ENCODE assay signal across 16 cellular contexts in the genomic region with DNA sequence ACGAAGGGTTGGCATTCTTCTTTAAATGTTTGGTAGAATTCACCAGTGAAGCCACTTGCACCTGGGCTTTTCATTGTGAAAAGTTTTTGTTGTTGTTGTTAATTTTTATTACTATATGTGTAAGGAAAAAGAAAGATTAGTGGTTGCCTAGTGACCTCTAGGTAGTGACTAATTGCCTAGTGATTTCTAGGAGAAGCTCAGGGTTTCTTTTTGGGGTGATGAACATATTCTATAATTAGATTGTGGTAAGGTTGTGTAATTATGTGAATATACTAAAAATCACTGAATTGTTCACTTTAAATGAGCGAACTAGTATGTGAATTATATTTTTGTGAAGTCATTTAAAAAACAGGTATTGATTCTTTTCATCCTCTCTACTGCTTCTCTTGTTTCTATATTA.
DNase-seq lines count a peak whose midpoint lies in the region; ATAC-seq and TF ChIP-seq lines count a peak whose summit lies in the region.
"Had no signal": no experiment of that assay in that cellular context is flagged by ENCODE, and none has a peak within 500 bp of the region (broad histone marks: within the 10 kb centered on the region; RNA-seq: fewer than 3 reads in every experiment).

No MANE protein-coding gene starts in this region.

- H3K4me2 ChIP-seq in IMR-90 (ENCODE audit: low read depth, low read length), result no peak overlapping the region

- no peak for TF ChIP-seq CTCF in IMR-90 (conservative IDR thresholded peaks at IDR 0.05; ENCODE audit: low read depth, low read length)
- TF ChIP-seq CTCF in progenitor cell of endocrine pancreas (IDR thresholded peaks at IDR 0.05; ENCODE audit: unreplicated experiment), result no peak

- H3K27ac Mint-ChIP-seq in activated T-helper 1 cell treated with anti-CD3 and anti-CD28 coated beads, Interleukin-12 subunit alpha, Interleukin-12 subunit beta, Interleukin-2, Interleukin-4 antibody, amounts not matched to agents 30 ng/mL and 10 ng/mL and 1 ng/mL, durations not matched to agents 14 hours and 24 hours and 36 hours, result peak overlapping the region; percentile 94
- H3K27ac Mint-ChIP-seq in immature natural killer cell (no peak overlapping the region), progenitor cell of endocrine pancreas (no peak overlapping the region)
- H3K27ac Mint-ChIP-seq: H9, IgD-negative memory B cell had no signal

- H3K4me3 Mint-ChIP-seq in activated T-helper 1 cell treated with anti-CD3 and anti-CD28 coated beads, Interleukin-12 subunit alpha, Interleukin-12 subunit beta, Interleukin-2, Interleukin-4 antibody, amounts not matched to agents 30 ng/mL and 10 ng/mL and 1 ng/mL, durations not matched to agents 14 hours and 24 hours and 36 hours, result peak overlapping the region; percentile 49
- no peak overlapping the region for H3K4me3 Mint-ChIP-seq in immature natural killer cell
- H3K4me3 Mint-ChIP-seq in progenitor cell of endocrine pancreas (ENCODE audit: low read depth), result no peak overlapping the region
- H3K4me3 Mint-ChIP-seq: H9 had no signal

- no peak overlapping the region for H4K5ac ChIP-seq in IMR-90 (ENCODE audit: low read depth, low read length)

- no peak overlapping the region for H3K9ac ChIP-seq in IMR-90 (ENCODE audit: low read depth, low read length)

- peaks cover 3% of the 10 kb centered on the region; the same call in 1 of the 2 replicates for H3K9me1 ChIP-seq in IMR-90 (ENCODE audit: insufficient read depth, low read length)

- DNase-seq in SKM-1 treated with dmso at 0.1 percent for 144 hours (lab: John Stamatoyannopoulos, UW; ENCODE audit: unreplicated experiment) (peak; percentile 23), SKM-1 (lab: John Stamatoyannopoulos, UW; ENCODE audit: unreplicated experiment) (no peak), IMR-90 (peak; percentile 55), iris pigment epithelial cell (ENCODE audit: low read depth) (peak; percentile 81), immature natural killer cell (no peak), progenitor cell of endocrine pancreas (ENCODE audit: low spot score, unreplicated experiment) (no peak)
- no peak for DNase-seq in activated T-helper 1 cell treated with anti-CD3 and anti-CD28 coated beads, Interleukin-12 subunit alpha, Interleukin-12 subunit beta, Interleukin-2, Interleukin-4 antibody, amounts not matched to agents 30 ng/mL and 10 ng/mL and 1 ng/mL, durations not matched to agents 14 hours and 24 hours and 36 hours (ENCODE audit: low spot score)
- DNase-seq: 8988T; activated CD4-positive, alpha-beta T cell treated with anti-CD3 and anti-CD28 coated beads, Interleukin-2, amount 50 U/mL, for 48 hours; aorta; H9; NCI-H2029; sigmoid colon; upper lobe of left lung had no signal

- H3K56ac ChIP-seq in IMR-90 (ENCODE audit: extremely low read depth, insufficient read depth, low read length), result no peak overlapping the region

- no peak overlapping the region for H2BK15ac ChIP-seq in IMR-90 (ENCODE audit: low read depth, low read length)

- H2BK120ac ChIP-seq in IMR-90 (ENCODE audit: low read depth, low read length), result no peak overlapping the region

- no peak overlapping the region for H2AK9ac ChIP-seq in IMR-90 (replicated peaks; ENCODE audit: low read depth, low read length, poor library complexity)

- ATAC-seq in IMR-90 (ENCODE audit: low read depth) (0 out of 2 replicates have a peak, but pooled peaks have one; percentile 24), HG03097 (IDR thresholded peaks at IDR 0.05; ENCODE audit: low FRiP score, unreplicated experiment) (no peak)

- no peak overlapping the region for H3K23ac ChIP-seq in IMR-90 (ENCODE audit: low read depth, low read length)

- peaks cover 78% of the 10 kb centered on the region for H3K4me1 Mint-ChIP-seq in activated T-helper 1 cell treated with anti-CD3 and anti-CD28 coated beads, Interleukin-12 subunit alpha, Interleukin-12 subunit beta, Interleukin-2, Interleukin-4 antibody, amounts not matched to agents 30 ng/mL and 10 ng/mL and 1 ng/mL, durations not matched to agents 14 hours and 24 hours and 36 hours (ENCODE audit: low read depth)
- H3K4me1 Mint-ChIP-seq in immature natural killer cell (no peaks in the 10 kb centered on the region), progenitor cell of endocrine pancreas (ENCODE audit: low read depth) (no peaks in the 10 kb centered on the region)

- H3K18ac ChIP-seq in IMR-90 (ENCODE audit: low read depth, low read length), result no peak overlapping the region

- no peak overlapping the region for H2AK5ac ChIP-seq in IMR-90 (ENCODE audit: low read depth, low read length)

- no peak overlapping the region for H3K14ac ChIP-seq in IMR-90 (replicated peaks; ENCODE audit: low read depth, low read length)

- H3K27me3 Mint-ChIP-seq in activated T-helper 1 cell treated with anti-CD3 and anti-CD28 coated beads, Interleukin-12 subunit alpha, Interleukin-12 subunit beta, Interleukin-2, Interleukin-4 antibody, amounts not matched to agents 30 ng/mL and 10 ng/mL and 1 ng/mL, durations not matched to agents 14 hours and 24 hours and 36 hours (ENCODE audit: insufficient read depth), result no peaks in the 10 kb centered on the region
- H3K27me3 Mint-ChIP-seq in immature natural killer cell (ENCODE audit: low read depth in 3 of 3) (peaks cover 0 to 1% (median 0%) of the 10 kb centered on the region in 3 donors), progenitor cell of endocrine pancreas (no peaks in the 10 kb centered on the region)
- H3K27me3 Mint-ChIP-seq: IgD-negative memory B cell had no signal

- no TSS peak for BruUV-seq in IMR-90 (replicated peaks; lab: Mats Ljungman, UMichigan)

- H4K8ac ChIP-seq in IMR-90 (ENCODE audit: low read depth in 2 of 2, low read length in 2 of 2), result no peak overlapping the region

- TF ChIP-seq RAD21 in IMR-90 (IDR thresholded peaks at IDR 0.05; ENCODE audit: low read length), result no peak

- H3K9me3 Mint-ChIP-seq in activated T-helper 1 cell treated with anti-CD3 and anti-CD28 coated beads, Interleukin-12 subunit alpha, Interleukin-12 subunit beta, Interleukin-2, Interleukin-4 antibody, amounts not matched to agents 30 ng/mL and 10 ng/mL and 1 ng/mL, durations not matched to agents 14 hours and 24 hours and 36 hours, result peaks cover 18% of the 10 kb centered on the region
- H3K9me3 Mint-ChIP-seq in immature natural killer cell, result peaks cover 0 to 6% (median 0%) of the 10 kb centered on the region in 6 donors
- peaks cover 4% of the 10 kb centered on the region for H3K9me3 Mint-ChIP-seq in progenitor cell of endocrine pancreas (ENCODE audit: low read depth)

- H3K27ac ChIP-seq in IMR-90 (ENCODE audit: insufficient read depth, low read length), result no peak overlapping the region
- H3K27ac ChIP-seq: sigmoid colon had no signal

- POLR2A ChIA-PET in IMR-90 (lab: Charles Lee; ENCODE audit: unreplicated experiment), result no interaction called here

- dilution Hi-C loops in IMR-90 (cut with HindIII; ENCODE audit: low sequenced_read_pairs, unreplicated experiment), result no loop called here

- intact Hi-C loops in IMR-90 (cut with micrococcal nuclease), result no loop called here
- intact Hi-C loops in activated T-helper 1 cell treated with anti-CD3 and anti-CD28 coated beads, Interleukin-12 subunit alpha, Interleukin-12 subunit beta, Interleukin-2, Interleukin-4 antibody, amounts not matched to agents 30 ng/mL and 10 ng/mL and 1 ng/mL, durations not matched to agents 14 hours and 24 hours and 36 hours (cut with micrococcal nuclease), result loop anchor here (1.0 to 5.0 kb wide), 15 partner anchors 10 to 575 kb away; partner anchors contain the start of genes MAK, NEDD9 and TMEM170B

- no peak overlapping the region for H4K91ac ChIP-seq in IMR-90 (ENCODE audit: insufficient read depth, low read depth, low read length)

- peaks cover 10% of the 10 kb centered on the region for H3K4me1 ChIP-seq in IMR-90 (ENCODE audit: control insufficient read depth, insufficient read depth, low read length)

- TF ChIP-seq POLR2A in IMR-90 (IDR thresholded peaks at IDR 0.05; ENCODE audit: low read depth, low read length), result no peak

- CTCF ChIA-PET in IMR-90 (lab: Yijun Ruan, JAX), result no interaction called here

- WGBS in IMR-90 (ENCODE audit: extremely low coverage in 2 of 2, insufficient read length in 1 of 2), 2 experiments, result no CpG with 5 or more reads among the region's 2 CpGs

- in situ Hi-C loops in IMR-90 (cut with MboI; ENCODE audit: low sequenced_read_pairs), result no loop called here

- no peak overlapping the region for H2BK20ac ChIP-seq in IMR-90 (ENCODE audit: low read depth, low read length)

- peaks cover 2% of the 10 kb centered on the region for H3K36me3 Mint-ChIP-seq in activated T-helper 1 cell treated with anti-CD3 and anti-CD28 coated beads, Interleukin-12 subunit alpha, Interleukin-12 subunit beta, Interleukin-2, Interleukin-4 antibody, amounts not matched to agents 30 ng/mL and 10 ng/mL and 1 ng/mL, durations not matched to agents 14 hours and 24 hours and 36 hours (ENCODE audit: low read depth)
- H3K36me3 Mint-ChIP-seq in immature natural killer cell (no peaks in the 10 kb centered on the region), progenitor cell of endocrine pancreas (ENCODE audit: insufficient read depth) (no peaks in the 10 kb centered on the region)

- H3K4me3 ChIP-seq in IMR-90 (ENCODE audit: insufficient read depth, low read depth, low read length), result no peak overlapping the region
- H3K4me3 ChIP-seq: sigmoid colon, upper lobe of left lung had no signal

- no peaks in the 10 kb centered on the region for H3K27me3 ChIP-seq in IMR-90 (ENCODE audit: control insufficient read depth, insufficient read depth, low read length)
- H3K27me3 ChIP-seq: sigmoid colon, upper lobe of left lung had no signal

- H3K79me1 ChIP-seq in IMR-90 (ENCODE audit: low read depth in 1 of 2, low read length in 2 of 2), result no peaks in the 10 kb centered on the region

- H3K36me3 ChIP-seq in IMR-90 (ENCODE audit: control insufficient read depth, insufficient read depth, low read length), result no peaks in the 10 kb centered on the region
- H3K36me3 ChIP-seq: sigmoid colon, upper lobe of left lung had no signal

- H3K9me3 ChIP-seq in IMR-90 (ENCODE audit: control insufficient read depth, insufficient read depth, low read length), result no peaks in the 10 kb centered on the region
- H3K9me3 ChIP-seq: sigmoid colon, upper lobe of left lung had no signal

- H2AFZ ChIP-seq in IMR-90 (replicated peaks; ENCODE audit: low read length, poor library complexity), result no peak overlapping the region

- H4K20me1 ChIP-seq in IMR-90 (ENCODE audit: insufficient read depth, low read length), result no peaks in the 10 kb centered on the region

- H2BK5ac ChIP-seq in IMR-90 (ENCODE audit: low read depth, low read length, poor library complexity, severe bottlenecking), result no peak overlapping the region

- no peak overlapping the region for H3K4ac ChIP-seq in IMR-90 (ENCODE audit: low read depth, low read length)

TF ChIP-seq in IMR-90, 13 proteins besides CTCF, POLR2A, EP300 and RAD21:
- TF ChIP-seq MAZ (IDR thresholded peaks at IDR 0.05; ENCODE audit: borderline replicate concordance, low read depth, low read length) (no peak), CEBPB (IDR thresholded peaks at IDR 0.05; ENCODE audit: low read depth, low read length) (peak; percentile 69)
TF ChIP-seq in IMR-90: peak in this region for 1.

Comparison
In these comparisons a context has a peak if more than half of its experiments do, and no peak if none do; other contexts are left out.
1. DNase-seq: peak in SKM-1 treated with dmso at 0.1 percent for 144 hours (single experiment), IMR-90 (single experiment) and iris pigment epithelial cell (single experiment); none in SKM-1 (single experiment), activated T-helper 1 cell treated with anti-CD3 and anti-CD28 coated beads, Interleukin-12 subunit alpha, Interleukin-12 subunit beta, Interleukin-2, Interleukin-4 antibody, amounts not matched to agents 30 ng/mL and 10 ng/mL and 1 ng/mL, durations not matched to agents 14 hours and 24 hours and 36 hours (single experiment), immature natural killer cell (0 of 3) and progenitor cell of endocrine pancreas (single experiment).